In the genomic region with DNA sequence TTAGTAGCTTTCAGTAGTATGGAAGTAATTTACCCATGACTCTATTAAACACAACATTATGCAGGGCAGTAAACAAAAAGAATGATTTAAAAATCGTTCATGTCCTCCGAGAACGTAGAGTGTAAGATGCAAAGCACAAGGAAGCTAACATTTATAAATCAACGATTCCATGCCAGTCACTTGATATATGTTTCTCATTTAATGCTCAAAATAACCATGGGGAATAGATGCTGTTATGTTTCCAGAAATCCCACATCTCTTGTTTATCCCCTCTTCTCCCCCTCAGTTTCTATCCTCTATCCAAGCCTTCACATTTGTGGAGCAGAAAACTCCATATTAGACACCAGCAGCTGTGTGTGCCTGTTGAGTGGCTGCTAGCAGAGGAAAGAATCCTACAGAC, we compare ENCODE assay signal across 28 cellular contexts.
"Had no signal": no experiment of that assay in that cellular context is flagged by ENCODE, and none has a peak within 500 bp of the region (broad histone marks: within the 10 kb centered on the region; RNA-seq: fewer than 3 reads in every experiment).

No MANE protein-coding gene starts in this region.

- H3K27ac Mint-ChIP-seq: stimulated activated effector memory CD8-positive, alpha-beta T cell treated with anti-CD3 and anti-CD28 coated beads, Interleukin-12 subunit alpha, Interleukin-12 subunit beta, amount 100 ng/mL, for 72 hours; stimulated activated memory B cell treated with anti-CD40 and anti-IgM and Interleukin-4, amounts not matched to agents 10 μg/mL and 1 μg/mL and 100 μg/mL, for 72 hours; stimulated activated naive B cell treated with anti-CD40 and anti-IgM and Interleukin-4, amounts not matched to agents 10 μg/mL and 1 μg/mL and 100 μg/mL, for 72 hours; stimulated activated naive CD8-positive, alpha-beta T cell treated with anti-CD3 and anti-CD28 coated beads, Interleukin-15, amount 100 ng/mL, for 72 hours; stimulated activated naive CD8-positive, alpha-beta T cell treated with anti-CD3 and anti-CD28 coated beads, Interleukin-15, Interleukin-2, amounts not matched to agents 100 ng/mL and 50 ng/mL, for 24 hours; type B pancreatic cell had no signal

- H3K4me3 Mint-ChIP-seq: stimulated activated effector memory CD8-positive, alpha-beta T cell treated with anti-CD3 and anti-CD28 coated beads, Interleukin-12 subunit alpha, Interleukin-12 subunit beta, amount 100 ng/mL, for 72 hours; stimulated activated memory B cell treated with anti-CD40 and anti-IgM and Interleukin-4, amounts not matched to agents 10 μg/mL and 1 μg/mL and 100 μg/mL, for 72 hours; stimulated activated naive B cell treated with anti-CD40 and anti-IgM and Interleukin-4, amounts not matched to agents 10 μg/mL and 1 μg/mL and 100 μg/mL, for 72 hours; stimulated activated naive CD8-positive, alpha-beta T cell treated with anti-CD3 and anti-CD28 coated beads, Interleukin-15, amount 100 ng/mL, for 72 hours; stimulated activated naive CD8-positive, alpha-beta T cell treated with anti-CD3 and anti-CD28 coated beads, Interleukin-15, Interleukin-2, amounts not matched to agents 100 ng/mL and 50 ng/mL, for 24 hours; type B pancreatic cell had no signal

- H3K27me3 Mint-ChIP-seq: stimulated activated memory B cell treated with anti-CD40 and anti-IgM and Interleukin-4, amounts not matched to agents 10 μg/mL and 1 μg/mL and 100 μg/mL, for 72 hours; stimulated activated naive B cell treated with anti-CD40 and anti-IgM and Interleukin-4, amounts not matched to agents 10 μg/mL and 1 μg/mL and 100 μg/mL, for 72 hours; stimulated activated naive CD8-positive, alpha-beta T cell treated with anti-CD3 and anti-CD28 coated beads, Interleukin-15, amount 100 ng/mL, for 72 hours; stimulated activated naive CD8-positive, alpha-beta T cell treated with anti-CD3 and anti-CD28 coated beads, Interleukin-15, Interleukin-2, amounts not matched to agents 100 ng/mL and 50 ng/mL, for 24 hours; type B pancreatic cell had no signal

- H3K9me3 Mint-ChIP-seq: stimulated activated effector memory CD8-positive, alpha-beta T cell treated with anti-CD3 and anti-CD28 coated beads, Interleukin-12 subunit alpha, Interleukin-12 subunit beta, amount 100 ng/mL, for 72 hours; stimulated activated memory B cell treated with anti-CD40 and anti-IgM and Interleukin-4, amounts not matched to agents 10 μg/mL and 1 μg/mL and 100 μg/mL, for 72 hours; stimulated activated naive B cell treated with anti-CD40 and anti-IgM and Interleukin-4, amounts not matched to agents 10 μg/mL and 1 μg/mL and 100 μg/mL, for 72 hours; stimulated activated naive CD8-positive, alpha-beta T cell treated with anti-CD3 and anti-CD28 coated beads, Interleukin-15, amount 100 ng/mL, for 72 hours; stimulated activated naive CD8-positive, alpha-beta T cell treated with anti-CD3 and anti-CD28 coated beads, Interleukin-15, Interleukin-2, amounts not matched to agents 100 ng/mL and 50 ng/mL, for 24 hours; type B pancreatic cell had no signal

- FAIRE-seq: urothelium cell line had no signal

- H3K27ac ChIP-seq: stomach, suprapubic skin, testis, thoracic aorta, thyroid gland, tibial artery, tibial nerve, upper lobe of left lung, upper lobe of right lung, uterus, vagina had no signal

- ATAC-seq: stimulated activated effector memory CD8-positive, alpha-beta T cell treated with anti-CD3 and anti-CD28 coated beads, Interleukin-12 subunit alpha, Interleukin-12 subunit beta, amount 100 ng/mL, for 72 hours; stimulated activated memory B cell treated with anti-CD40 and anti-IgM and Interleukin-4, amounts not matched to agents 10 μg/mL and 1 μg/mL and 100 μg/mL, for 72 hours; stimulated activated naive B cell treated with anti-CD40 and anti-IgM and Interleukin-4, amounts not matched to agents 10 μg/mL and 1 μg/mL and 100 μg/mL, for 72 hours; stimulated activated naive CD8-positive, alpha-beta T cell treated with anti-CD3 and anti-CD28 coated beads, Interleukin-15, amount 100 ng/mL, for 72 hours; stimulated activated naive CD8-positive, alpha-beta T cell treated with anti-CD3 and anti-CD28 coated beads, Interleukin-15, Interleukin-2, amounts not matched to agents 100 U/mL and 50 U/mL, for 24 hours; upper lobe of right lung had no signal

- H3K36me3 ChIP-seq: stomach, suprapubic skin, thoracic aorta, thyroid gland, tibial artery, tibial nerve, upper lobe of left lung, upper lobe of right lung, uterus, vagina had no signal

- H3K4me1 ChIP-seq: stomach, suprapubic skin, testis, thyroid gland, tibial artery, tibial nerve, upper lobe of left lung, upper lobe of right lung, uterus, vagina had no signal

- H3K36me3 Mint-ChIP-seq: stimulated activated effector memory CD8-positive, alpha-beta T cell treated with anti-CD3 and anti-CD28 coated beads, Interleukin-12 subunit alpha, Interleukin-12 subunit beta, amount 100 ng/mL, for 72 hours; stimulated activated memory B cell treated with anti-CD40 and anti-IgM and Interleukin-4, amounts not matched to agents 10 μg/mL and 1 μg/mL and 100 μg/mL, for 72 hours; stimulated activated naive B cell treated with anti-CD40 and anti-IgM and Interleukin-4, amounts not matched to agents 10 μg/mL and 1 μg/mL and 100 μg/mL, for 72 hours; type B pancreatic cell had no signal

- H3K9me3 ChIP-seq: stomach, suprapubic skin, testis, thoracic aorta, thyroid gland, tibial artery, tibial nerve, upper lobe of left lung, upper lobe of right lung, uterus, vagina had no signal

- H3K4me1 Mint-ChIP-seq: stimulated activated effector memory CD8-positive, alpha-beta T cell treated with anti-CD3 and anti-CD28 coated beads, Interleukin-12 subunit alpha, Interleukin-12 subunit beta, amount 100 ng/mL, for 72 hours; stimulated activated memory B cell treated with anti-CD40 and anti-IgM and Interleukin-4, amounts not matched to agents 10 μg/mL and 1 μg/mL and 100 μg/mL, for 72 hours; stimulated activated naive B cell treated with anti-CD40 and anti-IgM and Interleukin-4, amounts not matched to agents 10 μg/mL and 1 μg/mL and 100 μg/mL, for 72 hours; stimulated activated naive CD8-positive, alpha-beta T cell treated with anti-CD3 and anti-CD28 coated beads, Interleukin-15, amount 100 ng/mL, for 72 hours had no signal

- DNase-seq: stimulated activated CD4-positive, alpha-beta T cell treated with anti-CD3 and anti-CD28 coated beads, Interleukin-2, amount 100 ng/mL, for 48 hours; stimulated activated CD4-positive, alpha-beta T cell treated with anti-CD3 and anti-CD28 coated beads, Interleukin-4, amount 100 ng/mL, for 1 hour; stimulated activated CD4-positive, alpha-beta T cell treated with anti-CD3 and anti-CD28 coated beads, Interleukin-4, amount 100 ng/mL, for 24 hours; stimulated activated CD4-positive, alpha-beta T cell treated with anti-CD3 and anti-CD28 coated beads, Interleukin-4, amount 100 ng/mL, for 4 hours; stimulated activated CD8-positive, alpha-beta memory T cell treated with anti-CD3 and anti-CD28 coated beads, Interleukin-4, amount 100 ng/mL, for 48 hours; stimulated activated naive B cell treated with anti-CD40 and anti-IgM and Interleukin-4, amounts not matched to agents 10 μg/mL and 1 μg/mL and 100 μg/mL, for 72 hours; stimulated activated naive CD4-positive, alpha-beta T cell; stimulated activated naive CD4-positive, alpha-beta T cell treated with Interleukin-2 at 50 U/mL for 16 hours; stimulated activated naive CD8-positive, alpha-beta T cell treated with anti-CD3 and anti-CD28 coated beads, Interleukin-15, amount 100 ng/mL, for 72 hours; stimulated activated naive CD8-positive, alpha-beta T cell treated with anti-CD3 and anti-CD28 coated beads, Interleukin-15, Interleukin-2, amounts not matched to agents 100 U/mL and 50 U/mL, for 24 hours; stomach; substantia nigra; testis; thyroid gland; tibial artery; trophoblast cell; upper lobe of left lung; upper lobe of right lung; uterus had no signal

- H3K4me3 ChIP-seq: stomach, suprapubic skin, testis, thoracic aorta, thyroid gland, tibial artery, tibial nerve, upper lobe of left lung, upper lobe of right lung, uterus, vagina had no signal

- H3K27me3 ChIP-seq: stomach, suprapubic skin, testis, thyroid gland, tibial artery, tibial nerve, upper lobe of left lung, uterus, vagina had no signal
